In genomic region chr12:58918475-58918874, GRCh38 we compare ENCODE assay signal across 8 cellular contexts. TPM values are rescaled to one million over a fixed set of nuclear protein-coding genes. Genes with fewer than 3 reads are reported as not detected.
DNase-seq lines count a peak whose midpoint lies in the region; ATAC-seq and TF ChIP-seq lines count a peak whose summit lies in the region.

No MANE protein-coding gene starts in this region.

- H2BK15ac ChIP-seq in mesendoderm (replicated peaks; ENCODE audit: low read depth), result no peak overlapping the region

- ATAC-seq in heart right ventricle, result no peak
- no peak for ATAC-seq in Right ventricle myocardium superior (ENCODE audit: poor library complexity)
- no peak for ATAC-seq in aorta (ENCODE audit: low FRiP score)

- H3K4me3 ChIP-seq in heart right ventricle (peak overlapping the region in 9 of 10 donors; percentile 73 to 95 (median 90)), choroid plexus epithelial cell (ENCODE audit: low read depth, low read length) (peak overlapping the region; percentile 89), mesendoderm (ENCODE audit: low read length) (no peak overlapping the region), aorta (ENCODE audit: low read length in 2 of 2) (peak overlapping the region; percentile 66 to 88)

- peak overlapping the region in 8 of 10 donors; percentile 87 to 97 (median 94) for H3K27ac ChIP-seq in heart right ventricle
- no peak overlapping the region for H3K27ac ChIP-seq in mesendoderm (ENCODE audit: low read depth, low read length)
- H3K27ac ChIP-seq in aorta (ENCODE audit: low read depth in 1 of 2, low read length in 2 of 2), result peak overlapping the region in 1 of 2 donors; percentile 61

- WGBS in heart right ventricle, 2 donors, result 24 to 26% methylated on average over 4 of the region's 4 CpGs
- 100% methylated on average over 1 of the region's 4 CpGs for WGBS in mesendoderm (ENCODE audit: extremely low coverage, insufficient coverage, low lambda C conversion rate)
- WGBS in aorta, 2 donors, result 1 to 5% methylated on average over 4 of the region's 4 CpGs

- H3K9ac ChIP-seq in mesendoderm (ENCODE audit: low read length), result peak overlapping the region; percentile 7

- H3K79me1 ChIP-seq in mesendoderm (ENCODE audit: low read length), result peaks cover 5% of the 10 kb centered on the region

- peaks cover 8 to 50% (median 39%) of the 10 kb centered on the region in 9 donors for H3K4me1 ChIP-seq in heart right ventricle
- peaks cover 9% of the 10 kb centered on the region for H3K4me1 ChIP-seq in mesendoderm (ENCODE audit: control insufficient read depth, low read depth, low read length)
- H3K4me1 ChIP-seq in aorta (ENCODE audit: control insufficient read depth in 1 of 2, insufficient read depth in 2 of 2, low read length in 2 of 2), result peaks cover 2 to 3% of the 10 kb centered on the region in 2 donors

- no peak overlapping the region for H2BK5ac ChIP-seq in mesendoderm (ENCODE audit: low read length)

- peak overlapping the region; percentile 5 for H3K56ac ChIP-seq in mesendoderm (ENCODE audit: low read length)

- peaks cover 23% of the 10 kb centered on the region for H3K79me2 ChIP-seq in mesendoderm (ENCODE audit: control insufficient read depth, insufficient read depth, low read length)

- H3K27me3 ChIP-seq in heart right ventricle (peaks cover 0 to 15% (median 0%) of the 10 kb centered on the region in 7 donors), mesendoderm (ENCODE audit: insufficient read depth, low read length, poor library complexity) (no peaks in the 10 kb centered on the region), aorta (ENCODE audit: control insufficient read depth in 1 of 2, insufficient read depth in 2 of 2, low read length in 1 of 2) (no peaks in the 10 kb centered on the region)

- no peak overlapping the region for H2AK5ac ChIP-seq in mesendoderm (ENCODE audit: low read length)

- intact Hi-C loops in heart right ventricle (cut with DNase I), result loop anchor here in 2 of 10 donors (5.0 to 10.0 kb wide), 2 partner anchors 41 to 574 kb away; no protein-coding TSS in a partner anchor
- intact Hi-C loops in Right ventricle myocardium superior (cut with DNase I), result no loop called here
- intact Hi-C loops in aorta (cut with DNase I), result loop anchor here (5.0 to 10.0 kb wide), 2 partner anchors 36 to 494 kb away; no protein-coding TSS in a partner anchor

- no peak overlapping the region for H3K18ac ChIP-seq in mesendoderm (ENCODE audit: low read length)

- no peak overlapping the region for H4K8ac ChIP-seq in mesendoderm (ENCODE audit: low read depth, low read length)

- no peak for DNase-seq in heart right ventricle
- no peak for DNase-seq in Right ventricle myocardium superior
- no peak for DNase-seq in choroid plexus epithelial cell (ENCODE audit: low read depth)
- DNase-seq in mesendoderm, result no peak
- DNase-seq in aorta, result no peak
- no peak for DNase-seq in ecto neural progenitor cell (ENCODE audit: low spot score)
- DNase-seq in ureter (ENCODE audit: low spot score), result no peak
- DNase-seq in KG1 (lab: John Stamatoyannopoulos, UW), result no peak

- TF ChIP-seq CTCF in heart right ventricle (IDR thresholded peaks at IDR 0.05), result no peak
- TF ChIP-seq CTCF in choroid plexus epithelial cell (conservative IDR thresholded peaks at IDR 0.05; ENCODE audit: low read depth, low read length), result no peak

- no peak overlapping the region for H3K4ac ChIP-seq in mesendoderm (ENCODE audit: low read depth, low read length)

- no peak overlapping the region for H4K5ac ChIP-seq in mesendoderm (ENCODE audit: low read length)

- H3K36me3 ChIP-seq in heart right ventricle (peaks cover 0 to 7% (median 0%) of the 10 kb centered on the region in 9 donors), mesendoderm (ENCODE audit: control insufficient read depth, insufficient read depth, low read length) (no peaks in the 10 kb centered on the region), aorta (ENCODE audit: control insufficient read depth in 1 of 2, insufficient read depth in 2 of 2, low read length in 1 of 2) (no peaks in the 10 kb centered on the region)

- H2BK120ac ChIP-seq in mesendoderm (ENCODE audit: low read depth, low read length), result no peak overlapping the region

- no peaks in the 10 kb centered on the region for H3K9me3 ChIP-seq in heart right ventricle
- no peaks in the 10 kb centered on the region for H3K9me3 ChIP-seq in aorta (ENCODE audit: control insufficient read depth, low read length)

- H3K23ac ChIP-seq in mesendoderm (ENCODE audit: low read length), result no peak overlapping the region

- peak overlapping the region; percentile 3 for H3K4me2 ChIP-seq in mesendoderm (ENCODE audit: low read length)

RNA-seq across cellular contexts. Expression of gene LRIG3, which starts 1.8 kb away (rescaled TPM):
- total RNA-seq in heart right ventricle (1 to 10 TPM; 3.0 to 8.5 (median 6.5) TPM), Right ventricle myocardium superior (5.5 TPM), aorta (10 to 100 TPM; 23.3 to 51.4 TPM), ureter (56.1 TPM)
- polyA plus RNA-seq in heart right ventricle (1 to 10 TPM; 1.8 to 3.5 TPM), aorta (10 to 100 TPM in 1 of 2 donors, 1 to 10 TPM in 1; 3.3 to 17.1 TPM)
- polyA plus RNA-seq in mesendoderm (2013, experiment 1 of 2), result 15.6 TPM
- 16.0 TPM for polyA plus RNA-seq in mesendoderm (2013, experiment 2 of 2)
